Comparison of ENCODE assay signal across 10 cellular contexts in genomic region chr19:56091066-56091490, GRCh38. TPM values are rescaled to one million over a fixed set of nuclear protein-coding genes. Genes with fewer than 3 reads are reported as not detected.
DNase-seq lines count a peak whose midpoint lies in the region; ATAC-seq and TF ChIP-seq lines count a peak whose summit lies in the region.
"Had no signal": no experiment of that assay in that cellular context is flagged by ENCODE, and none has a peak within 500 bp of the region (broad histone marks: within the 10 kb centered on the region; RNA-seq: fewer than 3 reads in every experiment).

No MANE protein-coding gene starts in this region.

- 71 to 76% methylated on average over 10 of the region's 10 CpGs for WGBS in aorta, 2 donors

- BruUV-seq in Calu3 (replicated peaks; lab: Mats Ljungman, UMichigan) = no TSS peak

- peaks cover 90% of the 10 kb centered on the region for H3K36me3 Mint-ChIP-seq in Calu3 (ENCODE audit: insufficient read depth, unreplicated experiment)
- peaks cover 35% of the 10 kb centered on the region for H3K36me3 Mint-ChIP-seq in progenitor cell of endocrine pancreas (ENCODE audit: insufficient read depth)
- peaks cover 0 to 39% (median 16%) of the 10 kb centered on the region in 3 donors for H3K36me3 Mint-ChIP-seq in naive thymus-derived CD8-positive, alpha-beta T cell

- H3K36me3 ChIP-seq in SK-N-MC (ENCODE audit: insufficient read depth, low read length) = no peaks in the 10 kb centered on the region
- peaks cover 15 to 40% of the 10 kb centered on the region in 2 donors for H3K36me3 ChIP-seq in ascending aorta
- peaks cover 0 to 7% of the 10 kb centered on the region in 2 donors for H3K36me3 ChIP-seq in aorta (ENCODE audit: control insufficient read depth in 1 of 2, insufficient read depth in 2 of 2, low read length in 1 of 2)

- ATAC-seq in naive thymus-derived CD8-positive, alpha-beta T cell = no peak
- no peak for ATAC-seq in aorta (ENCODE audit: low FRiP score)

- POLR2A ChIA-PET in naive thymus-derived CD8-positive, alpha-beta T cell (lab: Charles Lee) = no interaction called here

- TF ChIP-seq CTCF in Calu3 (IDR thresholded peaks at IDR 0.05; ENCODE audit: unreplicated experiment) (no peak), fibroblast of villous mesenchyme (IDR thresholded peaks at IDR 0.05; ENCODE audit: insufficient read depth, low read depth, low read length) (no peak), progenitor cell of endocrine pancreas (IDR thresholded peaks at IDR 0.05; ENCODE audit: unreplicated experiment) (no peak), ascending aorta (IDR thresholded peaks at IDR 0.05) (no peak)

- peak; percentile 40 for DNase-seq in Calu3
- DNase-seq in SK-N-MC (ENCODE audit: low read depth, low spot score) = no peak
- DNase-seq in fibroblast of villous mesenchyme (ENCODE audit: low read depth) = peak; percentile 79
- DNase-seq in progenitor cell of endocrine pancreas (ENCODE audit: low spot score, unreplicated experiment) = no peak
- no peak for DNase-seq in naive thymus-derived CD8-positive, alpha-beta T cell
- no peak for DNase-seq in COLO668 (lab: John Stamatoyannopoulos, UW; ENCODE audit: unreplicated experiment)
- no peak for DNase-seq in ascending aorta (ENCODE audit: low spot score in 2 of 2)
- no peak for DNase-seq in aorta
- DNase-seq: NCI-H748 treated with DMSO at 0.1 percent for 48 hours; stimulated activated CD4-positive, alpha-beta T cell treated with anti-CD3 and anti-CD28 coated beads, Interleukin-4, amount 100 ng/mL, for 24 hours had no signal

- H3K27ac ChIP-seq in SK-N-MC = peak overlapping the region; percentile 45
- H3K27ac ChIP-seq in ascending aorta = no peak overlapping the region
- H3K27ac ChIP-seq in aorta (ENCODE audit: low read depth in 1 of 2, low read length in 2 of 2) = no peak overlapping the region

- H3K4me3 Mint-ChIP-seq in Calu3 (ENCODE audit: low read depth, unreplicated experiment) (peak overlapping the region; percentile 66), progenitor cell of endocrine pancreas (ENCODE audit: low read depth) (no peak overlapping the region)
- no peak overlapping the region for H3K4me3 Mint-ChIP-seq in naive thymus-derived CD8-positive, alpha-beta T cell

- no peaks in the 10 kb centered on the region for H3K27me3 ChIP-seq in ascending aorta
- no peaks in the 10 kb centered on the region for H3K27me3 ChIP-seq in aorta (ENCODE audit: control insufficient read depth in 1 of 2, insufficient read depth in 2 of 2, low read length in 1 of 2)

- H3K9me3 Mint-ChIP-seq in Calu3 (ENCODE audit: low read depth, unreplicated experiment) (peaks cover 6% of the 10 kb centered on the region), progenitor cell of endocrine pancreas (ENCODE audit: low read depth) (peaks cover 14% of the 10 kb centered on the region)
- no peaks in the 10 kb centered on the region for H3K9me3 Mint-ChIP-seq in naive thymus-derived CD8-positive, alpha-beta T cell

- H3K4me1 Mint-ChIP-seq in Calu3 (ENCODE audit: low read depth, unreplicated experiment) (peaks cover 28% of the 10 kb centered on the region), progenitor cell of endocrine pancreas (ENCODE audit: low read depth) (no peaks in the 10 kb centered on the region)
- peaks cover 5 to 18% (median 16%) of the 10 kb centered on the region in 4 donors for H3K4me1 Mint-ChIP-seq in naive thymus-derived CD8-positive, alpha-beta T cell

- H3K4me3 ChIP-seq in SK-N-MC (no peak overlapping the region), fibroblast of villous mesenchyme (ENCODE audit: low read depth, low read length) (peak overlapping the region; percentile 63), ascending aorta (no peak overlapping the region), aorta (ENCODE audit: low read length in 2 of 2) (no peak overlapping the region)

- H3K9ac ChIP-seq in SK-N-MC (ENCODE audit: insufficient read length) = no peak overlapping the region

- H3K4me1 ChIP-seq in ascending aorta = no peaks in the 10 kb centered on the region
- no peaks in the 10 kb centered on the region for H3K4me1 ChIP-seq in aorta (ENCODE audit: control insufficient read depth in 1 of 2, insufficient read depth in 2 of 2, low read length in 2 of 2)

- intact Hi-C loops in Calu3 (cut with micrococcal nuclease; ENCODE audit: unreplicated experiment) = loop anchor here (1.0 to 5.0 kb wide), 2 partner anchors 28 to 51 kb away; partner anchors contain the start of gene ZNF444
- intact Hi-C loops in ascending aorta (cut with DNase I) = no loop called here
- intact Hi-C loops in aorta (cut with DNase I) = no loop called here

- H3K27me3 Mint-ChIP-seq in Calu3 (ENCODE audit: unreplicated experiment) (no peaks in the 10 kb centered on the region), progenitor cell of endocrine pancreas (no peaks in the 10 kb centered on the region)
- no peaks in the 10 kb centered on the region for H3K27me3 Mint-ChIP-seq in naive thymus-derived CD8-positive, alpha-beta T cell

- H3K9me3 ChIP-seq in SK-N-MC (ENCODE audit: low read depth, low read length) (no peaks in the 10 kb centered on the region), ascending aorta (no peaks in the 10 kb centered on the region), aorta (ENCODE audit: control insufficient read depth, low read length) (no peaks in the 10 kb centered on the region)

- H3K27ac Mint-ChIP-seq in Calu3 (ENCODE audit: unreplicated experiment) = peak overlapping the region; percentile 91
- H3K27ac Mint-ChIP-seq in progenitor cell of endocrine pancreas = peak overlapping the region; percentile 55
- peak overlapping the region in 3 of 10 donors; percentile 43 to 73 (median 63) for H3K27ac Mint-ChIP-seq in naive thymus-derived CD8-positive, alpha-beta T cell

- CTCF ChIA-PET in Calu3 (lab: Charles Lee) = interaction anchor here (0.8 to 2.6 kb wide), 5 partner anchors 11 to 242 kb away, joined by 3 to 23 read pairs (median 3); no protein-coding TSS in a partner anchor

RNA-seq across cellular contexts. Expression of gene ZNF787, which starts 30.0 kb away (rescaled TPM):
- total RNA-seq in Calu3 (2022) = 68.5 and 77.3 TPM in 2 replicates
- total RNA-seq in fibroblast of villous mesenchyme = 25.0 and 33.2 TPM in 2 replicates
- 33.9 and 34.3 TPM in 2 replicates for total RNA-seq in progenitor cell of endocrine pancreas
- 10 to 100 TPM; 29.3 to 29.4 TPM for total RNA-seq in naive thymus-derived CD8-positive, alpha-beta T cell
- 1 to 10 TPM in 2 of 3 donors, under 1 TPM in 1; 0.49 to 1.9 (median 1.2) TPM for polyA plus RNA-seq in naive thymus-derived CD8-positive, alpha-beta T cell
- total RNA-seq in ascending aorta = 18.1 TPM
- 10 to 100 TPM; 23.9 to 25.5 TPM for total RNA-seq in aorta
- 10 to 100 TPM in 1 of 2 donors, 1 to 10 TPM in 1; 6.6 to 12.1 TPM for polyA plus RNA-seq in aorta

RNA-seq across cellular contexts. Expression of gene ZNF444, which starts 50.0 kb away (rescaled TPM):
- 78.6 and 79.1 TPM in 2 replicates for total RNA-seq in Calu3 (2022)
- total RNA-seq in fibroblast of villous mesenchyme = 14.2 and 16.4 TPM in 2 replicates
- total RNA-seq in progenitor cell of endocrine pancreas = 132 and 135 TPM in 2 replicates
- 10 to 100 TPM; 42.2 to 49.4 TPM for total RNA-seq in naive thymus-derived CD8-positive, alpha-beta T cell
- polyA plus RNA-seq in naive thymus-derived CD8-positive, alpha-beta T cell = 10 to 100 TPM; 12.9 to 26.9 (median 19.2) TPM
- total RNA-seq in ascending aorta = 94.9 TPM
- total RNA-seq in aorta = 10 to 100 TPM; 23.0 to 26.1 TPM
- 10 to 100 TPM; 10.3 to 48.3 TPM for polyA plus RNA-seq in aorta

Comparison
In these comparisons a context has a peak if more than half of its experiments do, and no peak if none do; other contexts are left out.
1. DNase-seq: peak in Calu3 (single experiment) and fibroblast of villous mesenchyme (single experiment); none in SK-N-MC (single experiment), progenitor cell of endocrine pancreas (single experiment), naive thymus-derived CD8-positive, alpha-beta T cell (0 of 10), COLO668 (single experiment), ascending aorta (0 of 2) and aorta (0 of 2).